21 cellular contexts compared by ENCODE assay signal in the genomic region with DNA sequence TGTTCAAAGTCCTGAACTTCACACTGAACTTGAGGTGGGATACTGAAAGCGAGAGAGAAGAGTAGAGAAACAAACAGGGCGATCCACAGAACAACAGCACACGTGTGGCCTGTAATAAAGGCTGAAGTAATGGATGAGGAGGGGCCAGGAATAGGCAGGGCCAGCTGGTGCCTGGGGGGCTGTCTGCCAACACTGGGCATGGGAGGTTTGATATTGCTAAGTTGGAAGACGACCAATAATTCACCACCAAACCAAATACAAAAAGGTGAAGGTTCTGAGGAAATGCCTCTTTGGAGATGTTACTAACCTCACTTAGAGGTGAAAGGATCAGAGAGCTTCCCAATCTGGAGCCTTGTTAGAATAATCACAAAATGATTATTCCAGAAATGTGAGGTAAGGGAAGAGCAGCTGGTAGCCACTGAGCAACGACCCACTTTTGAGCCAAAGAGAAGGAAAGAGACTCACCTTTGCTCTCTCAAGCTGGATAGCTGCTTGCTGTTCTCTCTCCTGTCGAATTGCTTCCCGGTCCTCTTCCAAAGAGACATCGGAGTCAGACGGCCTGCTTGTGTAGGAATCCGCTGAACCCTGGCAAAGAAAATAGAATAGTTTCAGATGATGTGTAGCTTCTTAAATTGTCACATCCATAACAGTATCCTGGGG.
"Had no signal": no experiment of that assay in that cellular context is flagged by ENCODE, and none has a peak within 500 bp of the region (broad histone marks: within the 10 kb centered on the region; RNA-seq: fewer than 3 reads in every experiment).

No MANE protein-coding gene starts in this region.

- ATAC-seq: left lobe of liver; mucosa of descending colon; right cardiac atrium; stimulated activated memory B cell treated with anti-CD40 and anti-IgM and Interleukin-4, amounts not matched to agents 10 μg/mL and 1 μg/mL and 100 μg/mL, for 72 hours; stimulated activated naive CD8-positive, alpha-beta T cell treated with anti-CD3 and anti-CD28 coated beads, Interleukin-15, Interleukin-2, amounts not matched to agents 100 U/mL and 50 U/mL, for 24 hours had no signal

- H3K9me3 Mint-ChIP-seq: mesothelial cell of epicardium; naive B cell; nephron; neural progenitor cell; stimulated activated memory B cell treated with anti-CD40 and anti-IgM and Interleukin-4, amounts not matched to agents 10 μg/mL and 1 μg/mL and 100 μg/mL, for 72 hours; type B pancreatic cell had no signal

- DNase-seq: effector CD4-positive, alpha-beta T cell; head of caudate nucleus; kidney; mesenchymal stem cell; mucosa of descending colon; naive B cell; right cardiac atrium; spleen; stimulated activated CD4-positive, alpha-beta T cell treated with anti-CD3 and anti-CD28 coated beads, Interleukin-4, amount 100 ng/mL, for 4 hours; stimulated activated naive CD8-positive, alpha-beta T cell treated with anti-CD3 and anti-CD28 coated beads, Interleukin-15, Interleukin-2, amounts not matched to agents 100 U/mL and 50 U/mL, for 24 hours; testis; tibial artery had no signal

- H3K4me1 ChIP-seq: neural progenitor cell, prostate gland, testis had no signal

- H3K9me3 ChIP-seq: mucosa of descending colon, prostate gland, spleen, testis, tibial artery had no signal

- H3K4me1 Mint-ChIP-seq: mesothelial cell of epicardium, nephron, neural progenitor cell had no signal

- H3K27me3 Mint-ChIP-seq: naive B cell; stimulated activated memory B cell treated with anti-CD40 and anti-IgM and Interleukin-4, amounts not matched to agents 10 μg/mL and 1 μg/mL and 100 μg/mL, for 72 hours; type B pancreatic cell had no signal

- H3K36me3 Mint-ChIP-seq: mesothelial cell of epicardium; naive B cell; stimulated activated memory B cell treated with anti-CD40 and anti-IgM and Interleukin-4, amounts not matched to agents 10 μg/mL and 1 μg/mL and 100 μg/mL, for 72 hours; type B pancreatic cell had no signal

- H3K27ac Mint-ChIP-seq: mesothelial cell of epicardium; naive B cell; nephron; neural progenitor cell; stimulated activated memory B cell treated with anti-CD40 and anti-IgM and Interleukin-4, amounts not matched to agents 10 μg/mL and 1 μg/mL and 100 μg/mL, for 72 hours; type B pancreatic cell had no signal

- H3K27ac ChIP-seq: neural progenitor cell, prostate gland, skin epidermis, spleen, testis, tibial artery had no signal

- H3K36me3 ChIP-seq: neural progenitor cell, prostate gland, spleen, tibial artery had no signal

- H3K4me3 ChIP-seq: dorsolateral prefrontal cortex, mucosa of descending colon, neural progenitor cell, prostate gland, skin epidermis, spleen, testis, tibial artery had no signal

- H3K4me3 Mint-ChIP-seq: mesothelial cell of epicardium; naive B cell; nephron; neural progenitor cell; stimulated activated memory B cell treated with anti-CD40 and anti-IgM and Interleukin-4, amounts not matched to agents 10 μg/mL and 1 μg/mL and 100 μg/mL, for 72 hours; type B pancreatic cell had no signal

- H3K27me3 ChIP-seq: dorsolateral prefrontal cortex, neural progenitor cell, spleen, testis, tibial artery had no signal
